8 cellular contexts compared by ENCODE assay signal in the genomic region with DNA sequence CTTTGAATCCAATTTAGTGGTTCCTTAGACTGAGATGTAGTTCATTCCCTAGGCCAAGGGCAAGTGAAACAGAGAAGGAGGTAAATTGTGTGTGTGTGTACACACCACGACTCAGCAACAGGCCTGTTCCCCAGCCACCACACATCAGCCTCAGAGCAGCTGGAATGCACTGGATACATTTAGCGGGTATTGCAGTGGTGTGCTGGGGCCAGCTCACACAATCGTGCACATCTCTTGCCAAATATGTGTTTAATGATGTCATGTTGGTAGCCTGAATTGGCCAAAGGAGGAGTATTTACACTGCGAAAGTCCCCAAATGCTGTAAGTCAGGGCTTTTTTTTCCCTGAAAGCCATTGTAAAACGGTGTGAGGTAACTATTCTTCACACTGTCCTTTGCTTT.
A peak's percentile ranks its signal among the peaks of the same experiment; 100 is the strongest.
DNase-seq lines count a peak whose midpoint lies in the region; TF ChIP-seq lines count a peak whose summit lies in the region.
"Had no signal": no experiment of that assay in that cellular context is flagged by ENCODE, and none has a peak within 500 bp of the region (broad histone marks: within the 10 kb centered on the region; RNA-seq: fewer than 3 reads in every experiment).

No MANE protein-coding gene starts in this region.

- peaks cover 10 to 72% (median 62%) of the 10 kb centered on the region in 5 donors for H3K4me1 ChIP-seq in subcutaneous abdominal adipose tissue (ENCODE audit: control insufficient read depth in 5 of 5, insufficient read depth in 5 of 5, low read length in 5 of 5)

- H3K36me3 ChIP-seq in subcutaneous abdominal adipose tissue (ENCODE audit: control insufficient read depth in 5 of 5, insufficient read depth in 5 of 5, low read length in 5 of 5) = peaks cover 0 to 35% (median 32%) of the 10 kb centered on the region in 5 donors

- H3K4me3 ChIP-seq in astrocyte of the cerebellum (ENCODE audit: low read depth, low read length) = no peak overlapping the region
- H3K4me3 ChIP-seq in subcutaneous abdominal adipose tissue (ENCODE audit: low read depth in 1 of 5, low read length in 5 of 5) = peak overlapping the region in 1 of 5 donors; percentile 17

- no peaks in the 10 kb centered on the region for H3K27me3 ChIP-seq in subcutaneous abdominal adipose tissue (ENCODE audit: control insufficient read depth in 5 of 5, insufficient read depth in 4 of 5, low read length in 5 of 5)

- H3K9ac ChIP-seq in subcutaneous abdominal adipose tissue (ENCODE audit: low read length in 5 of 5) = peak overlapping the region in 2 of 5 donors; percentile 21 to 60

- no peak for TF ChIP-seq CTCF in astrocyte of the cerebellum (IDR thresholded peaks at IDR 0.05; ENCODE audit: low read depth, low read length, missing control alignments)

- peak overlapping the region; percentile 63 for H3K27ac ChIP-seq in subcutaneous abdominal adipose tissue (ENCODE audit: low read depth, low read length)

- DNase-seq in HS-5 (ENCODE audit: low read depth) = peak; percentile 36
- DNase-seq in astrocyte of the cerebellum (ENCODE audit: low read depth) = peak; percentile 78
- DNase-seq in islet precursor cell = peak; percentile 72
- DNase-seq in HUDEP-2 (lab: John Stamatoyannopoulos, UW; ENCODE audit: unreplicated experiment in 76 of 76) = no peak
- no peak for DNase-seq in stimulated activated naive CD4-positive, alpha-beta T cell (lab: John Stamatoyannopoulos, UW)
- DNase-seq in NCI-H1105 (lab: John Stamatoyannopoulos, UW) = no peak
- DNase-seq: activated CD4-positive, alpha-beta T cell treated with anti-CD3 and anti-CD28 coated beads for 1 hour had no signal

- in situ Hi-C loops in astrocyte of the cerebellum (cut with HindIII; ENCODE audit: low sequenced_read_pairs) = no loop called here

- no peaks in the 10 kb centered on the region for H3K9me3 ChIP-seq in subcutaneous abdominal adipose tissue (ENCODE audit: control insufficient read depth in 5 of 5, low read length in 5 of 5)

Comparison
In these comparisons a context has a peak if more than half of its experiments do, and no peak if none do; other contexts are left out.
1. DNase-seq: peak in HS-5 (single experiment), astrocyte of the cerebellum (single experiment) and islet precursor cell (single experiment); none in HUDEP-2 (0 of 76), stimulated activated naive CD4-positive, alpha-beta T cell (0 of 6) and NCI-H1105 (single experiment).